In the genomic region with DNA sequence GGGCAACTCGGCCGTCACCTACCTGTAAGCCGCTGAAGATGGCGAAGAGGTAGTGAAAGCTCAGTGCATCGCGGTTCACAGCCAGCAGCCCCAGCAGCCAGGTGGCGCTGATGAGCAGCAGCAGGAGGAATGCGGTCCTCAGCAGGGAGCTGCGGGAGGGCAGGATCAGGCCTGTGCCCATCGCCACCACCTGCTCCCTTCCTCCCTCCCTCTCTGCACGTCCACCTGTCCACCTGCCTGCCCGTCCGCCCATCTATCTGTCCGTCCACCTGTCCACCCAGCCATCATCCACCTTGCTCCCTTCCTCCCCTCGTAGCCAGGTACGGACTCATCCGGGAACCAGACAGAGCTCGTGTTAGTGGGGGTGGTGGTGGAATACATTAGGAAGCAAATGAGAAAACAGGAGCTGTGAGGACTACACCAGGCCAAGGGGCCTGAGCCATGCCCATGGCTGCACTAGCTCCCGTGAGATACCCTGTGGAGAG, we compare ENCODE assay signal across 8 cellular contexts. TPM values are rescaled to one million over a fixed set of nuclear protein-coding genes. Genes with fewer than 3 reads are reported as not detected.
DNase-seq lines count a peak whose midpoint lies in the region; ATAC-seq lines count a peak whose summit lies in the region.

No MANE protein-coding gene starts in this region.

- no peak overlapping the region for H3K4ac ChIP-seq in mesendoderm (ENCODE audit: low read depth, low read length)

- no peak overlapping the region for H3K4me3 Mint-ChIP-seq in stimulated activated effector memory CD8-positive, alpha-beta T cell treated with anti-CD3 and anti-CD28 coated beads, Interleukin-12 subunit alpha, Interleukin-12 subunit beta, amount 100 ng/mL, for 72 hours

- ATAC-seq in stimulated activated effector memory CD8-positive, alpha-beta T cell treated with anti-CD3 and anti-CD28 coated beads, Interleukin-12 subunit alpha, Interleukin-12 subunit beta, amount 100 ng/mL, for 72 hours = peak; percentile 70
- no peak for ATAC-seq in GM21619 (IDR thresholded peaks at IDR 0.05; ENCODE audit: unreplicated experiment)

- H3K9me3 Mint-ChIP-seq in stimulated activated effector memory CD8-positive, alpha-beta T cell treated with anti-CD3 and anti-CD28 coated beads, Interleukin-12 subunit alpha, Interleukin-12 subunit beta, amount 100 ng/mL, for 72 hours = no peaks in the 10 kb centered on the region

- H3K27me3 ChIP-seq in mesendoderm (ENCODE audit: insufficient read depth, low read length, poor library complexity) = no peaks in the 10 kb centered on the region

- WGBS in mesendoderm (ENCODE audit: extremely low coverage, insufficient coverage, low lambda C conversion rate) = no CpG with 5 or more reads among the region's 19 CpGs

- H4K5ac ChIP-seq in mesendoderm (ENCODE audit: low read length) = no peak overlapping the region

- H3K27ac ChIP-seq in mesendoderm (ENCODE audit: low read depth, low read length) = no peak overlapping the region

- H3K4me2 ChIP-seq in mesendoderm (ENCODE audit: low read length) = no peak overlapping the region

- H2AK5ac ChIP-seq in mesendoderm (ENCODE audit: low read length) = no peak overlapping the region

- H3K4me1 ChIP-seq in mesendoderm (ENCODE audit: control insufficient read depth, low read depth, low read length) = no peaks in the 10 kb centered on the region

- no peak overlapping the region for H3K9ac ChIP-seq in mesendoderm (ENCODE audit: low read length)

- H3K4me1 Mint-ChIP-seq in stimulated activated effector memory CD8-positive, alpha-beta T cell treated with anti-CD3 and anti-CD28 coated beads, Interleukin-12 subunit alpha, Interleukin-12 subunit beta, amount 100 ng/mL, for 72 hours = peaks cover 45% of the 10 kb centered on the region

- H2BK15ac ChIP-seq in mesendoderm (replicated peaks; ENCODE audit: low read depth) = no peak overlapping the region

- no peaks in the 10 kb centered on the region for H3K79me2 ChIP-seq in mesendoderm (ENCODE audit: control insufficient read depth, insufficient read depth, low read length)

- H2BK120ac ChIP-seq in mesendoderm (ENCODE audit: low read depth, low read length) = no peak overlapping the region

- H3K18ac ChIP-seq in mesendoderm (ENCODE audit: low read length) = no peak overlapping the region

- no peak overlapping the region for H2BK5ac ChIP-seq in mesendoderm (ENCODE audit: low read length)

- peak overlapping the region; percentile 68 for H3K27ac Mint-ChIP-seq in stimulated activated effector memory CD8-positive, alpha-beta T cell treated with anti-CD3 and anti-CD28 coated beads, Interleukin-12 subunit alpha, Interleukin-12 subunit beta, amount 100 ng/mL, for 72 hours

- no peaks in the 10 kb centered on the region for H3K79me1 ChIP-seq in mesendoderm (ENCODE audit: low read length)

- H3K56ac ChIP-seq in mesendoderm (ENCODE audit: low read length) = no peak overlapping the region

- H3K36me3 Mint-ChIP-seq in stimulated activated effector memory CD8-positive, alpha-beta T cell treated with anti-CD3 and anti-CD28 coated beads, Interleukin-12 subunit alpha, Interleukin-12 subunit beta, amount 100 ng/mL, for 72 hours = no peaks in the 10 kb centered on the region

- H3K23ac ChIP-seq in mesendoderm (ENCODE audit: low read length) = no peak overlapping the region

- H3K36me3 ChIP-seq in mesendoderm (ENCODE audit: control insufficient read depth, insufficient read depth, low read length) = no peaks in the 10 kb centered on the region

- peak; percentile 6 to 41 for DNase-seq in NCI-H524 (lab: John Stamatoyannopoulos, UW)
- DNase-seq in NCI-H524 treated with DMSO at 0.1 percent for 48 hours (lab: John Stamatoyannopoulos, UW) = no peak
- DNase-seq in NCI-H345 treated with DMSO at 0.1 percent for 48 hours (lab: John Stamatoyannopoulos, UW; ENCODE audit: unreplicated experiment) = peak; percentile 35
- peak; percentile 71 for DNase-seq in activated CD4-positive, alpha-beta T cell treated with anti-CD3 and anti-CD28 coated beads, Interleukin-2, amount 50 U/mL, for 1 hour
- peak; percentile 74 for DNase-seq in dermis blood vessel endothelial cell
- DNase-seq in mesendoderm = peak; percentile 79
- DNase-seq in stimulated activated effector memory CD8-positive, alpha-beta T cell treated with anti-CD3 and anti-CD28 coated beads, Interleukin-12 subunit alpha, Interleukin-12 subunit beta, amount 100 ng/mL, for 72 hours (ENCODE audit: low spot score in 2 of 2) = peak; percentile 71 to 86

- no peak overlapping the region for H4K8ac ChIP-seq in mesendoderm (ENCODE audit: low read depth, low read length)

- no peak overlapping the region for H3K4me3 ChIP-seq in mesendoderm (ENCODE audit: low read length)

RNA-seq across cellular contexts. Expression of a gene that starts 32.2 kb away (rescaled TPM):
- 29.3 and 35.1 TPM in 2 replicates for total RNA-seq in dermis blood vessel endothelial cell
- 53.2 TPM for polyA plus RNA-seq in mesendoderm (2013, experiment 1 of 2)
- 50.3 TPM for polyA plus RNA-seq in mesendoderm (2013, experiment 2 of 2)
